17 cellular contexts compared by ENCODE assay signal in genomic region chr10:122264931-122265330, GRCh38. TPM values are rescaled to one million over a fixed set of nuclear protein-coding genes. Genes with fewer than 3 reads are reported as not detected.
"Had no signal": no experiment of that assay in that cellular context is flagged by ENCODE, and none has a peak within 500 bp of the region (broad histone marks: within the 10 kb centered on the region; RNA-seq: fewer than 3 reads in every experiment).

No MANE protein-coding gene starts in this region.

- DNase-seq: activated CD4-positive, alpha-beta T cell treated with anti-CD3 and anti-CD28 coated beads for 4 hours; activated CD8-positive, alpha-beta T cell treated with anti-CD3 and anti-CD28 coated beads for 36 hours; activated effector memory CD4-positive, alpha-beta T cell treated with Interleukin-2 at 50 U/mL for 16 hours; activated naive CD4-positive, alpha-beta T cell treated with anti-CD3 and anti-CD28 coated beads, Interleukin-2, amount 50 U/mL, for 16 hours; activated T-cell treated with anti-CD3 and anti-CD28 coated beads, Interleukin-2, amount 50 U/mL, for 4 hours; adrenal gland; immature natural killer cell; lower lobe of right lung; naive thymus-derived CD4-positive, alpha-beta T cell; retina; stimulated activated naive CD8-positive, alpha-beta T cell treated with anti-CD3 and anti-CD28 coated beads, Interleukin-15, Interleukin-2, amounts not matched to agents 100 U/mL and 50 U/mL, for 24 hours; T-helper 2 cell had no signal

- ATAC-seq: activated CD8-positive, alpha-beta T cell treated with anti-CD3 and anti-CD28 coated beads for 36 hours; activated T-cell treated with anti-CD3 and anti-CD28 coated beads, Interleukin-2, amount 50 U/mL, for 4 hours; lower lobe of right lung; naive thymus-derived CD4-positive, alpha-beta T cell; stimulated activated naive CD8-positive, alpha-beta T cell treated with anti-CD3 and anti-CD28 coated beads, Interleukin-15, Interleukin-2, amounts not matched to agents 100 U/mL and 50 U/mL, for 24 hours had no signal

- H3K27ac Mint-ChIP-seq: activated CD8-positive, alpha-beta T cell treated with anti-CD3 and anti-CD28 coated beads for 36 hours; immature natural killer cell; naive thymus-derived CD4-positive, alpha-beta T cell had no signal

- H3K27me3 ChIP-seq: adrenal gland, esophagus muscularis mucosa, neutrophil, upper lobe of left lung had no signal

- H3K4me1 Mint-ChIP-seq: immature natural killer cell had no signal

- H3K9me3 ChIP-seq: neutrophil, upper lobe of left lung had no signal

- H3K4me3 Mint-ChIP-seq: activated CD8-positive, alpha-beta T cell treated with anti-CD3 and anti-CD28 coated beads for 36 hours; activated T-cell treated with anti-CD3 and anti-CD28 coated beads, Interleukin-2, amount 50 U/mL, for 4 hours; immature natural killer cell; naive thymus-derived CD4-positive, alpha-beta T cell had no signal

- H3K36me3 ChIP-seq: adrenal gland, neutrophil had no signal

- H3K36me3 Mint-ChIP-seq: immature natural killer cell had no signal

- H3K4me1 ChIP-seq: adrenal gland had no signal

- H3K27ac ChIP-seq: adrenal gland, lower lobe of right lung, neutrophil, upper lobe of left lung had no signal

- H3K4me3 ChIP-seq: adrenal gland, esophagus muscularis mucosa, lower lobe of right lung, upper lobe of left lung had no signal

RNA-seq across cellular contexts. Expression of gene BTBD16, which starts 6.2 kb away (rescaled TPM):
- total RNA-seq: activated CD8-positive, alpha-beta T cell treated with anti-CD3 and anti-CD28 coated beads for 36 hours; activated T-cell treated with anti-CD3 and anti-CD28 coated beads, Interleukin-2, amount 50 U/mL, for 4 hours; cardiac septum; mononuclear cell; naive thymus-derived CD4-positive, alpha-beta T cell had no signal
- polyA plus RNA-seq: immature natural killer cell; naive thymus-derived CD4-positive, alpha-beta T cell had no signal
